In the genomic region with DNA sequence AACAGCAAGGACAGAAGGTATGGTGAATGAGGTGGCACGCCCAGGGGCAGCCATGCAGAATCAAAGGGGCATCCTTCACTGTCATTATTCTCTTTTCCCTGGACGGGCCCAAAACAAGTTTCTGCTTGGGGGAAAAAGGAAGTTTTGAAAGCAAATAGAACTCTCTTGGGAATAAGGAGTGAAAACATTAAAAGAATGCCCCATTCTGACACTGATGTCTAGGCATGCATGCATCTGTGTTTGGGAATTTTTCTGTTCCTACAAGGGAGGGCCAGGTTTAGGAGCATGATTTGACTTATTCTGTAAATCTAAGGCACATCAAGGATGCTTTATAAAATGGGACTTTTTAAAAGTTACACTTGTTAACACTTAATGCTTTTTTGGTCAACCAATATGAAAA, we compare ENCODE assay signal across 22 cellular contexts. TPM values are rescaled to one million over a fixed set of nuclear protein-coding genes. Genes with fewer than 3 reads are reported as not detected.
"Had no signal": no experiment of that assay in that cellular context is flagged by ENCODE, and none has a peak within 500 bp of the region (broad histone marks: within the 10 kb centered on the region; RNA-seq: fewer than 3 reads in every experiment).

No MANE protein-coding gene starts in this region.

- H3K27me3 ChIP-seq: dorsolateral prefrontal cortex, right atrium auricular region, upper lobe of left lung had no signal

- H3K4me3 Mint-ChIP-seq: activated B cell treated with CpG ODN at 0.5 μM for 24 hours; activated naive CD8-positive, alpha-beta T cell; memory B cell; natural killer cell treated with Interleukin-12 subunit alpha and Interleukin-12 subunit beta and Interleukin-15 and Interleukin-18, amount 100 ng/mL, for 72 hours; stimulated activated naive CD8-positive, alpha-beta T cell treated with anti-CD3 and anti-CD28 coated beads, Interleukin-15, Interleukin-2, amounts not matched to agents 100 ng/mL and 50 ng/mL, for 24 hours had no signal

- H3K27ac ChIP-seq: dorsolateral prefrontal cortex, right atrium auricular region, upper lobe of left lung had no signal

- H3K27me3 Mint-ChIP-seq: activated B cell treated with CpG ODN at 0.5 μM for 24 hours; activated naive CD8-positive, alpha-beta T cell; memory B cell; natural killer cell treated with Interleukin-12 subunit alpha and Interleukin-12 subunit beta and Interleukin-15 and Interleukin-18, amount 100 ng/mL, for 72 hours; progenitor cell of endocrine pancreas; stimulated activated naive CD8-positive, alpha-beta T cell treated with anti-CD3 and anti-CD28 coated beads, Interleukin-15, Interleukin-2, amounts not matched to agents 100 ng/mL and 50 ng/mL, for 24 hours had no signal

- H3K9me3 Mint-ChIP-seq: activated B cell treated with CpG ODN at 0.5 μM for 24 hours; memory B cell; natural killer cell treated with Interleukin-12 subunit alpha and Interleukin-12 subunit beta and Interleukin-15 and Interleukin-18, amount 100 ng/mL, for 72 hours; stimulated activated naive CD8-positive, alpha-beta T cell treated with anti-CD3 and anti-CD28 coated beads, Interleukin-15, Interleukin-2, amounts not matched to agents 100 ng/mL and 50 ng/mL, for 24 hours had no signal

- DNase-seq: activated B cell treated with CpG ODN at 0.5 μM for 24 hours; activated CD4-positive, alpha-beta T cell treated with anti-CD3 and anti-CD28 coated beads for 48 hours; activated CD8-positive, alpha-beta memory T cell treated with anti-CD3 and anti-CD28 coated beads, Interleukin-2, amount 50 U/mL, for 48 hours; activated gamma-delta T cell treated with Interleukin-2 at 50 U/mL for 16 hours; aorta; dorsolateral prefrontal cortex; foreskin fibroblast; hypothalamus; kidney; left ventricle myocardium superior; small intestine; stimulated activated CD4-positive, alpha-beta T cell treated with anti-CD3 and anti-CD28 coated beads, Interleukin-4, amount 100 ng/mL, for 24 hours; T-helper 2 cell; upper lobe of left lung had no signal

- ATAC-seq: left ventricle myocardium superior; natural killer cell treated with Interleukin-12 subunit alpha and Interleukin-12 subunit beta and Interleukin-15 and Interleukin-18, amount 100 ng/mL, for 72 hours had no signal

- H3K4me1 ChIP-seq: right atrium auricular region, upper lobe of left lung had no signal

- H3K27ac Mint-ChIP-seq: activated B cell treated with CpG ODN at 0.5 μM for 24 hours; activated naive CD8-positive, alpha-beta T cell; memory B cell; natural killer cell treated with Interleukin-12 subunit alpha and Interleukin-12 subunit beta and Interleukin-15 and Interleukin-18, amount 100 ng/mL, for 72 hours; progenitor cell of endocrine pancreas; stimulated activated naive CD8-positive, alpha-beta T cell treated with anti-CD3 and anti-CD28 coated beads, Interleukin-15, Interleukin-2, amounts not matched to agents 100 ng/mL and 50 ng/mL, for 24 hours had no signal

- FAIRE-seq: kidney, small intestine had no signal

- H3K4me3 ChIP-seq: dorsolateral prefrontal cortex, right atrium auricular region, upper lobe of left lung had no signal

- H3K4me1 Mint-ChIP-seq: activated B cell treated with CpG ODN at 0.5 μM for 24 hours, memory B cell had no signal

- H3K9me3 ChIP-seq: right atrium auricular region, upper lobe of left lung had no signal

RNA-seq across cellular contexts. Expression of a gene that starts 34.3 kb away (rescaled TPM):
- total RNA-seq: aorta; bronchial epithelial cell; left ventricle myocardium superior; natural killer cell treated with Interleukin-12 subunit alpha and Interleukin-12 subunit beta and Interleukin-15 and Interleukin-18, amount 100 ng/mL, for 72 hours; progenitor cell of endocrine pancreas; right atrium auricular region; temporal lobe had no signal
- polyA plus RNA-seq: aorta had no signal
